9 cellular contexts compared by ENCODE assay signal in genomic region chr2:134140251-134140661, GRCh38.
DNase-seq lines count a peak whose midpoint lies in the region; ATAC-seq, FAIRE-seq and TF ChIP-seq lines count a peak whose summit lies in the region.
"Had no signal": no experiment of that assay in that cellular context is flagged by ENCODE, and none has a peak within 500 bp of the region (broad histone marks: within the 10 kb centered on the region; RNA-seq: fewer than 3 reads in every experiment).

No MANE protein-coding gene starts in this region.

- DNase-seq in Calu3 (peak; percentile 32), RWPE1 (ENCODE audit: low spot score) (peak; percentile 36), left cardiac atrium (no peak), pancreas (peak in 4 of 6 donors; percentile 48 to 76 (median 67)), H54 (ENCODE audit: insufficient read length, low spot score) (no peak), NCI-H146 treated with DMSO at 0.1 percent for 48 hours (lab: John Stamatoyannopoulos, UW; ENCODE audit: unreplicated experiment) (no peak)
- DNase-seq in activated naive CD4-positive, alpha-beta T cell treated with anti-CD3 and anti-CD28 coated beads, Interleukin-2, amount 50 U/mL, for 16 hours = no peak

- CTCF ChIA-PET in Calu3 (lab: Charles Lee) (interaction anchor here (0.7 to 0.8 kb wide), 2 partner anchors 79 to 292 kb away, joined by 3 read pairs; no protein-coding TSS in a partner anchor), RWPE1 (lab: Yijun Ruan, JAX) (interaction anchor here (0.6 kb wide), 1 partner anchor 138 kb away, joined by 3 read pairs; no protein-coding TSS in a partner anchor)

- no peak for TF ChIP-seq POLR2A in H54 (IDR thresholded peaks at IDR 0.05; ENCODE audit: low read depth, low read length)

- peak; percentile 14 to 53 for ATAC-seq in left cardiac atrium
- ATAC-seq in pancreas = peak; percentile 74 to 85 (median 80)
- ATAC-seq in GM18498 (IDR thresholded peaks at IDR 0.05; ENCODE audit: unreplicated experiment) = no peak

- intact Hi-C loops in Calu3 (cut with micrococcal nuclease; ENCODE audit: unreplicated experiment) = no loop called here
- intact Hi-C loops in left cardiac atrium (cut with DNase I) = no loop called here
- intact Hi-C loops in pancreas (cut with DNase I) = no loop called here

- H3K9me3 ChIP-seq in pancreas = no peaks in the 10 kb centered on the region

- POLR2A ChIA-PET in RWPE1 (lab: Yijun Ruan, JAX; ENCODE audit: low non-redundant PET) = no interaction called here

- H3K27ac ChIP-seq in RWPE1 (no peak overlapping the region), pancreas (peak overlapping the region; percentile 51 to 79 (median 71))

- peak overlapping the region; percentile 41 for H3K4me3 Mint-ChIP-seq in Calu3 (ENCODE audit: low read depth, unreplicated experiment)
- H3K4me3 Mint-ChIP-seq: activated T-helper 1 cell treated with anti-CD3 and anti-CD28 coated beads, Interleukin-12 subunit alpha, Interleukin-12 subunit beta, Interleukin-2, Interleukin-4 antibody, amounts not matched to agents 30 ng/mL and 10 ng/mL and 1 ng/mL, durations not matched to agents 14 hours and 24 hours and 36 hours had no signal

- peaks cover 81% of the 10 kb centered on the region for H3K4me1 Mint-ChIP-seq in Calu3 (ENCODE audit: low read depth, unreplicated experiment)

- H3K27me3 Mint-ChIP-seq in Calu3 (ENCODE audit: unreplicated experiment) = no peaks in the 10 kb centered on the region

- WGBS in pancreas, 2 donors = 29 to 30% methylated on average over 9 of the region's 9 CpGs

- no peaks in the 10 kb centered on the region for H3K9me3 Mint-ChIP-seq in Calu3 (ENCODE audit: low read depth, unreplicated experiment)
- H3K9me3 Mint-ChIP-seq: activated T-helper 1 cell treated with anti-CD3 and anti-CD28 coated beads, Interleukin-12 subunit alpha, Interleukin-12 subunit beta, Interleukin-2, Interleukin-4 antibody, amounts not matched to agents 30 ng/mL and 10 ng/mL and 1 ng/mL, durations not matched to agents 14 hours and 24 hours and 36 hours had no signal

- no peak for TF ChIP-seq CTCF in Calu3 (IDR thresholded peaks at IDR 0.05; ENCODE audit: unreplicated experiment)
- no peak for TF ChIP-seq CTCF in RWPE1 (conservative IDR thresholded peaks at IDR 0.05; ENCODE audit: low read depth)
- no peak for TF ChIP-seq CTCF in pancreas (IDR thresholded peaks at IDR 0.05)

- no TSS peak for BruUV-seq in Calu3 (replicated peaks; lab: Mats Ljungman, UMichigan)

- H3K4me1 ChIP-seq in pancreas = peaks cover 53 to 79% (median 67%) of the 10 kb centered on the region in 3 donors

- H3K36me3 Mint-ChIP-seq in Calu3 (ENCODE audit: insufficient read depth, unreplicated experiment) = peaks cover 27% of the 10 kb centered on the region

- no peaks in the 10 kb centered on the region for H3K27me3 ChIP-seq in pancreas

- H3K27ac Mint-ChIP-seq in Calu3 (ENCODE audit: unreplicated experiment) = peak overlapping the region; percentile 6
- H3K27ac Mint-ChIP-seq: activated T-helper 1 cell treated with anti-CD3 and anti-CD28 coated beads, Interleukin-12 subunit alpha, Interleukin-12 subunit beta, Interleukin-2, Interleukin-4 antibody, amounts not matched to agents 30 ng/mL and 10 ng/mL and 1 ng/mL, durations not matched to agents 14 hours and 24 hours and 36 hours had no signal

- no peaks in the 10 kb centered on the region for H3K36me3 ChIP-seq in pancreas

- FAIRE-seq in pancreas (lab: Jason Lieb, UNC) (no peak), H54 (lab: Jason Lieb, UNC) (no peak)

- H3K4me3 ChIP-seq in pancreas = no peak overlapping the region

Comparison
In these comparisons a context has a peak if more than half of its experiments do, and no peak if none do; other contexts are left out.
1. DNase-seq: peak in Calu3 (single experiment), RWPE1 (single experiment) and pancreas (4 of 6); none in left cardiac atrium (single experiment), H54 (single experiment), activated naive CD4-positive, alpha-beta T cell treated with anti-CD3 and anti-CD28 coated beads, Interleukin-2, amount 50 U/mL, for 16 hours (single experiment) and NCI-H146 treated with DMSO at 0.1 percent for 48 hours (single experiment).